Comparison of ENCODE assay signal across 1 cellular context in the genomic region with DNA sequence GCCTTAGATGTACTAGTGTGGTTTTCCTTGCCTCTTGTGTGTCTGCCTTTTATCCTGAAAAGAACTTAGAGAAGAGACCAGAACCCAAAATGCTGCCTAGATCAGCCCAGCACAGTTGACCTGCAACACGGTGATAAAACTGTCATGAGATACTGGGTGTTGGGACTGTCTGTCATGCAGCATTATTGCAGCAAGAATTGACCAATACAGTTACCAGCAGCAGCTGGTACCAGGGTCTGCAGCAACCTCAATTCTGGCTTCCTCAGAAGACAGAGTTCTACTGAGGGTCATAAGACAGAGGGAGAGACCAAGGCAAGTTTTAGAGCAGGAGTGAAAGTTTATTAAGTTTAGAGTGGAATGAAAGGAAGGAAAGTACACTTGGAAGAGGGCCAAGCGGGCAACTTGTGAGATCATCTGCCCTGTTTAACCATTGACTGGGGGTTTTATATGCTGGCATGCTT.
TF ChIP-seq lines count a peak whose summit lies in the region.

No MANE protein-coding gene starts in this region.

TF ChIP-seq in K562, 482 proteins besides CTCF, POLR2A, EP300 and RAD21 (continued from another document):
- TF ChIP-seq, protein P1, sequence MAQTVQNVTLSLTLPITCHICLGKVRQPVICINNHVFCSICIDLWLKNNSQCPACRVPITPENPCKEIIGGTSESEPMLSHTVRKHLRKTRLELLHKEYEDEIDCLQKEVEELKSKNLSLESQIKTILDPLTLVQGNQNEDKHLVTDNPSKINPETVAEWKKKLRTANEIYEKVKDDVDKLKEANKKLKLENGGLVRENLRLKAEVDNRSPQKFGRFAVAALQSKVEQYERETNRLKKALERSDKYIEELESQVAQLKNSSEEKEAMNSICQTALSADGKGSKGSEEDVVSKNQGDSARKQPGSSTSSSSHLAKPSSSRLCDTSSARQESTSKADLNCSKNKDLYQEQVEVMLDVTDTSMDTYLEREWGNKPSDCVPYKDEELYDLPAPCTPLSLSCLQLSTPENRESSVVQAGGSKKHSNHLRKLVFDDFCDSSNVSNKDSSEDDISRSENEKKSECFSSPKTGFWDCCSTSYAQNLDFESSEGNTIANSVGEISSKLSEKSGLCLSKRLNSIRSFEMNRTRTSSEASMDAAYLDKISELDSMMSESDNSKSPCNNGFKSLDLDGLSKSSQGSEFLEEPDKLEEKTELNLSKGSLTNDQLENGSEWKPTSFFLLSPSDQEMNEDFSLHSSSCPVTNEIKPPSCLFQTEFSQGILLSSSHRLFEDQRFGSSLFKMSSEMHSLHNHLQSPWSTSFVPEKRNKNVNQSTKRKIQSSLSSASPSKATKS (CRISPR knock-in tag; IDR thresholded peaks at IDR 0.05), result no peak
- TF ChIP-seq KLF6 (CRISPR knock-in tag; IDR thresholded peaks at IDR 0.05; ENCODE audit: borderline replicate concordance) (no peak), LCOR (CRISPR knock-in tag; IDR thresholded peaks at IDR 0.05) (no peak), NFIX (CRISPR knock-in tag; IDR thresholded peaks at IDR 0.05; ENCODE audit: low read depth) (no peak), FOXJ3 (CRISPR knock-in tag; IDR thresholded peaks at IDR 0.05) (no peak), FOSL1 (tag; conservative IDR thresholded peaks at IDR 0.05) (no peak), GTF2E2 (tag; IDR thresholded peaks at IDR 0.05) (no peak), ZNF140 (CRISPR knock-in tag; IDR thresholded peaks at IDR 0.05) (no peak), CBX2 (IDR thresholded peaks at IDR 0.05; ENCODE audit: insufficient read depth, low read length, poor library complexity, severe bottlenecking) (no peak), MAFK (IDR thresholded peaks at IDR 0.05; ENCODE audit: low read length) (no peak), NCOR1 (IDR thresholded peaks at IDR 0.05) (0 out of 2 replicates have a peak, but pooled peaks have one; percentile 31), TAF7 (tag; IDR thresholded peaks at IDR 0.05) (no peak), ZZZ3 (IDR thresholded peaks at IDR 0.05) (no peak), ZNF778 (CRISPR knock-in tag; IDR thresholded peaks at IDR 0.05) (no peak), CEBPB (tag; IDR thresholded peaks at IDR 0.05) (peak; percentile 68), SREBF2 (CRISPR knock-in tag; IDR thresholded peaks at IDR 0.05) (no peak), TCF3 (CRISPR knock-in tag; IDR thresholded peaks at IDR 0.05) (peak; percentile 56), JUNB (CRISPR knock-in tag; conservative IDR thresholded peaks at IDR 0.05) (no peak), GABPA (tag; conservative IDR thresholded peaks at IDR 0.05; ENCODE audit: low read depth) (no peak), TAL1 (IDR thresholded peaks at IDR 0.05) (peak; percentile 43; the same call in 1 of the 2 replicates), PRPF4 (IDR thresholded peaks at IDR 0.05; ENCODE audit: insufficient read depth, low read depth, low read length, poor library complexity, severe bottlenecking) (no peak), PTRF (tag; IDR thresholded peaks at IDR 0.05) (no peak), NR2C2 (CRISPR knock-in tag; IDR thresholded peaks at IDR 0.05) (no peak), NR2C2 (tag; IDR thresholded peaks at IDR 0.05) (no peak), ZNF253 (CRISPR knock-in tag; conservative IDR thresholded peaks at IDR 0.05) (no peak), CBFA2T3 (IDR thresholded peaks at IDR 0.05) (peak; percentile 66), NFATC3 (IDR thresholded peaks at IDR 0.05) (no peak), KHSRP (IDR thresholded peaks at IDR 0.05) (no peak), CHD1 (IDR thresholded peaks at IDR 0.05; ENCODE audit: low read length) (no peak), CHCHD3 (CRISPR knock-in tag; IDR thresholded peaks at IDR 0.05) (no peak), NFIC (IDR thresholded peaks at IDR 0.05) (peak; percentile 85), FUS (optimal IDR thresholded peaks at IDR 0.05; ENCODE audit: low read depth, low read length) (no peak), SRF (CRISPR knock-in tag; IDR thresholded peaks at IDR 0.05) (no peak)
- TF ChIP-seq, protein P2, sequence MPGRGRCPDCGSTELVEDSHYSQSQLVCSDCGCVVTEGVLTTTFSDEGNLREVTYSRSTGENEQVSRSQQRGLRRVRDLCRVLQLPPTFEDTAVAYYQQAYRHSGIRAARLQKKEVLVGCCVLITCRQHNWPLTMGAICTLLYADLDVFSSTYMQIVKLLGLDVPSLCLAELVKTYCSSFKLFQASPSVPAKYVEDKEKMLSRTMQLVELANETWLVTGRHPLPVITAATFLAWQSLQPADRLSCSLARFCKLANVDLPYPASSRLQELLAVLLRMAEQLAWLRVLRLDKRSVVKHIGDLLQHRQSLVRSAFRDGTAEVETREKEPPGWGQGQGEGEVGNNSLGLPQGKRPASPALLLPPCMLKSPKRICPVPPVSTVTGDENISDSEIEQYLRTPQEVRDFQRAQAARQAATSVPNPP (IDR thresholded peaks at IDR 0.05; ENCODE audit: borderline replicate concordance, insufficient read depth, insufficient read length), result no peak
- TF ChIP-seq, protein P3, sequence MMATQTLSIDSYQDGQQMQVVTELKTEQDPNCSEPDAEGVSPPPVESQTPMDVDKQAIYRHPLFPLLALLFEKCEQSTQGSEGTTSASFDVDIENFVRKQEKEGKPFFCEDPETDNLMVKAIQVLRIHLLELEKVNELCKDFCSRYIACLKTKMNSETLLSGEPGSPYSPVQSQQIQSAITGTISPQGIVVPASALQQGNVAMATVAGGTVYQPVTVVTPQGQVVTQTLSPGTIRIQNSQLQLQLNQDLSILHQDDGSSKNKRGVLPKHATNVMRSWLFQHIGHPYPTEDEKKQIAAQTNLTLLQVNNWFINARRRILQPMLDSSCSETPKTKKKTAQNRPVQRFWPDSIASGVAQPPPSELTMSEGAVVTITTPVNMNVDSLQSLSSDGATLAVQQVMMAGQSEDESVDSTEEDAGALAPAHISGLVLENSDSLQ (IDR thresholded peaks at IDR 0.05), result peak; percentile 71
- TF ChIP-seq, protein P4, sequence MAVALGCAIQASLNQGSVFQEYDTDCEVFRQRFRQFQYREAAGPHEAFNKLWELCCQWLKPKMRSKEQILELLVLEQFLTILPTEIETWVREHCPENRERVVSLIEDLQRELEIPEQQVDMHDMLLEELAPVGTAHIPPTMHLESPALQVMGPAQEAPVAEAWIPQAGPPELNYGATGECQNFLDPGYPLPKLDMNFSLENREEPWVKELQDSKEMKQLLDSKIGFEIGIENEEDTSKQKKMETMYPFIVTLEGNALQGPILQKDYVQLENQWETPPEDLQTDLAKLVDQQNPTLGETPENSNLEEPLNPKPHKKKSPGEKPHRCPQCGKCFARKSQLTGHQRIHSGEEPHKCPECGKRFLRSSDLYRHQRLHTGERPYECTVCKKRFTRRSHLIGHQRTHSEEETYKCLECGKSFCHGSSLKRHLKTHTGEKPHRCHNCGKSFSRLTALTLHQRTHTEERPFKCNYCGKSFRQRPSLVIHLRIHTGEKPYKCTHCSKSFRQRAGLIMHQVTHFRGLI (CRISPR knock-in tag; IDR thresholded peaks at IDR 0.05), result no peak
- TF ChIP-seq, protein P5, sequence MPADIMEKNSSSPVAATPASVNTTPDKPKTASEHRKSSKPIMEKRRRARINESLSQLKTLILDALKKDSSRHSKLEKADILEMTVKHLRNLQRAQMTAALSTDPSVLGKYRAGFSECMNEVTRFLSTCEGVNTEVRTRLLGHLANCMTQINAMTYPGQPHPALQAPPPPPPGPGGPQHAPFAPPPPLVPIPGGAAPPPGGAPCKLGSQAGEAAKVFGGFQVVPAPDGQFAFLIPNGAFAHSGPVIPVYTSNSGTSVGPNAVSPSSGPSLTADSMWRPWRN (IDR thresholded peaks at IDR 0.05; ENCODE audit: low read depth), result no peak
TF ChIP-seq in K562: peak in this region for 10.
